In genomic region chr15:96126859-96127258, GRCh38 we compare ENCODE assay signal across 2 cellular contexts.
TF ChIP-seq lines count a peak whose summit lies in the region.

No MANE protein-coding gene starts in this region.

TF ChIP-seq in HCT116, 20 proteins besides CTCF, POLR2A, EP300 and RAD21 (continued from another document):
- no peak for TF ChIP-seq REST (IDR thresholded peaks at IDR 0.05; ENCODE audit: low read depth)
- TF ChIP-seq ZBTB33 (IDR thresholded peaks at IDR 0.05; ENCODE audit: extremely low read depth, insufficient replicate concordance, low read length), result no peak
- TF ChIP-seq ATF3 (IDR thresholded peaks at IDR 0.05), result no peak
- TF ChIP-seq POLR2AphosphoS5 (IDR thresholded peaks at IDR 0.05; ENCODE audit: low read depth, low read length), result no peak
- no peak for TF ChIP-seq ZFX (IDR thresholded peaks at IDR 0.05)
- TF ChIP-seq EZH2phosphoT487 (IDR thresholded peaks at IDR 0.05; ENCODE audit: borderline replicate concordance), result no peak
- TF ChIP-seq ELF1 (IDR thresholded peaks at IDR 0.05; ENCODE audit: borderline replicate concordance, low read depth), result no peak
- no peak for TF ChIP-seq CBX3 (IDR thresholded peaks at IDR 0.05; ENCODE audit: low read depth)
- no peak for TF ChIP-seq JUND (IDR thresholded peaks at IDR 0.05)
- no peak for TF ChIP-seq MAX (IDR thresholded peaks at IDR 0.05)
- TF ChIP-seq SRF (IDR thresholded peaks at IDR 0.05; ENCODE audit: low read depth), result no peak
- TF ChIP-seq YY1 (IDR thresholded peaks at IDR 0.05; ENCODE audit: extremely low read depth, insufficient replicate concordance, low read depth, low read length), result no peak
- TF ChIP-seq CEBPB (IDR thresholded peaks at IDR 0.05; ENCODE audit: low read depth), result no peak
- TF ChIP-seq TCF7L2 (IDR thresholded peaks at IDR 0.05; ENCODE audit: borderline replicate concordance, extremely low read depth, insufficient read depth, insufficient read length), result no peak
- TF ChIP-seq EZH2 (IDR thresholded peaks at IDR 0.05), result no peak
- no peak for TF ChIP-seq FOSL1 (IDR thresholded peaks at IDR 0.05; ENCODE audit: low read depth)

TF ChIP-seq in K562, 482 proteins besides CTCF, POLR2A, EP300 and RAD21 (continued from another document):
- TF ChIP-seq RREB1 (CRISPR knock-in tag; IDR thresholded peaks at IDR 0.05) (no peak), FOXA1 (IDR thresholded peaks at IDR 0.05; ENCODE audit: borderline replicate concordance) (no peak), NR3C1 (CRISPR knock-in tag; IDR thresholded peaks at IDR 0.05) (no peak), RUNX1 (IDR thresholded peaks at IDR 0.05; ENCODE audit: low read depth) (no peak), NR2F6 (CRISPR knock-in tag; IDR thresholded peaks at IDR 0.05) (no peak), SRF (CRISPR knock-in tag; IDR thresholded peaks at IDR 0.05) (no peak), NEUROD1 (IDR thresholded peaks at IDR 0.05; ENCODE audit: borderline replicate concordance, low read depth, low read length, partially characterized antibody) (no peak), E4F1 (CRISPR knock-in tag; IDR thresholded peaks at IDR 0.05; ENCODE audit: borderline replicate concordance) (no peak), NR2C2 (CRISPR knock-in tag; IDR thresholded peaks at IDR 0.05) (no peak), NR2C2 (tag; IDR thresholded peaks at IDR 0.05) (no peak), ZBTB9 (CRISPR knock-in tag; IDR thresholded peaks at IDR 0.05) (no peak), ZC3H4 (CRISPR knock-in tag; IDR thresholded peaks at IDR 0.05; ENCODE audit: borderline replicate concordance) (no peak), FOS (IDR thresholded peaks at IDR 0.05; ENCODE audit: extremely low read depth, insufficient read length) (no peak), STAT5B (CRISPR knock-in tag; IDR thresholded peaks at IDR 0.05) (no peak), HSF4 (CRISPR knock-in tag; IDR thresholded peaks at IDR 0.05; ENCODE audit: borderline replicate concordance) (no peak), CEBPB (tag; IDR thresholded peaks at IDR 0.05) (no peak)
- TF ChIP-seq, protein P1, sequence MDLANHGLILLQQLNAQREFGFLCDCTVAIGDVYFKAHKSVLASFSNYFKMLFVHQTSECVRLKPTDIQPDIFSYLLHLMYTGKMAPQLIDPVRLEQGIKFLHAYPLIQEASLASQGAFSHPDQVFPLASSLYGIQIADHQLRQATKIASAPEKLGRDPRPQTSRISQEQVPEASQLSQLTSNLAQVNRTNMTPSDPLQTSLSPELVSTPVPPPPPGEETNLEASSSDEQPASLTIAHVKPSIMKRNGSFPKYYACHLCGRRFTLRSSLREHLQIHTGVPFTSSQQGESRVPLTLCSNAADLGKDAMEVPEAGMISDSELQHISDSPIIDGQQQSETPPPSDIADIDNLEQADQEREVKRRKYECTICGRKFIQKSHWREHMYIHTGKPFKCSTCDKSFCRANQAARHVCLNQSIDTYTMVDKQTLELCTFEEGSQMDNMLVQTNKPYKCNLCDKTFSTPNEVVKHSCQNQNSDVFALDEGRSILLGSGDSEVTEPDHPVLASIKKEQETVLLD (IDR thresholded peaks at IDR 0.05), result no peak
- TF ChIP-seq, protein P2, sequence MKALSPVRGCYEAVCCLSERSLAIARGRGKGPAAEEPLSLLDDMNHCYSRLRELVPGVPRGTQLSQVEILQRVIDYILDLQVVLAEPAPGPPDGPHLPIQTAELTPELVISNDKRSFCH (CRISPR knock-in tag; IDR thresholded peaks at IDR 0.05), result no peak
- TF ChIP-seq, protein P2 (tag; IDR thresholded peaks at IDR 0.05), result no peak
